14 cellular contexts compared by ENCODE assay signal in the genomic region with DNA sequence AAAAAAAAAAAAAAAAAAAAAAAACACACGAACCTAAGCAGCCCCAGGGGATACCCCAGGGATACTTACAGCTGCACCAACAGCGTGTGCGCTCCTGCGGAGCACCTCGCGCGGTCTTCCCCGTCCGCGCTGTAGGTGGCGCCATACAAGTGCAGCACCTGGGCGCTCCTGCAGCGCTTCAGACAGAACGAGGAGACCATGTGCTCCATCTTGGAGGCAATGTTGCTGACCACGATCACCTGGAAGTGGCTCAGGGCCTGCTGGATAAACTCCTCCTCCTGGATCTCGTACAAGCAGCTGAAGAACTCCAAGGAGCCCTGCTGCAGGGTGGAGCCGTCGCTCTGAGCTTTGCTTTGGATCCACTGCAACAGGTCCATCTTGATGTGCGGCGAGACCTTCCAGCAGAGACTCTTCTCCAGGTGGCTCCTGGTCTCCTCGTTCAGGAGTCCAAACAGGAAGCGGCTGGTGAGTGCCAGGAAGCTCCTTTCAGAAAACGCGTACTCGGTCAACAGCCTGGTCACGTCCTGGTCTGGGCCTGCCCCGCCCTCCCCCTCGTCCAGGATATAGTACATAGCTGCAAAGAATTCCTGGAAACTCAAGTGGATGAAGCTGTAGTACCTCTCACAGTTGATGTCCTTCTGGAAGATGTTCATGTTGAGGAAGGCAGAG. TPM values are rescaled to one million over a fixed set of nuclear protein-coding genes. Genes with fewer than 3 reads are reported as not detected.
A peak's percentile ranks its signal among the peaks of the same experiment; 100 is the strongest.
DNase-seq lines count a peak whose midpoint lies in the region; ATAC-seq, FAIRE-seq and TF ChIP-seq lines count a peak whose summit lies in the region.
"Had no signal": no experiment of that assay in that cellular context is flagged by ENCODE, and none has a peak within 500 bp of the region (broad histone marks: within the 10 kb centered on the region; RNA-seq: fewer than 3 reads in every experiment).

No MANE protein-coding gene starts in this region.

- intact Hi-C loops in HCT116 (cut with micrococcal nuclease), result loop anchor here (1.0 to 10.0 kb wide), 2 partner anchors 221 to 285 kb away; no protein-coding TSS in a partner anchor
- intact Hi-C loops in K562 (cut with micrococcal nuclease), result no loop called here
- intact Hi-C loops in esophagus squamous epithelium (cut with DNase I), result no loop called here

- no peak overlapping the region for H3K4me2 ChIP-seq in HCT116 (ENCODE audit: low read length)
- H3K4me2 ChIP-seq in K562 (ENCODE audit: insufficient read depth, low read length), result peak overlapping the region; percentile 14; the same call in 1 of the 2 replicates

- CTCF ChIA-PET in HCT116 (lab: Charles Lee), result interaction anchor here (0.7 to 4.8 kb wide), 11 partner anchors 11 to 582 kb away, joined by 3 to 60 read pairs (median 6); partner anchors contain the start of gene CNOT3
- CTCF ChIA-PET in K562 (lab: Yijun Ruan, JAX; ENCODE audit: low intra/inter-chr PET ratio), result interaction anchor here (0.6 kb wide), 1 partner anchor 206 kb away, joined by 4 read pairs; no protein-coding TSS in a partner anchor

- 0 out of 2 replicates have a peak, but pooled peaks have one; percentile 4 for TF ChIP-seq CTCF in C4-2B (conservative IDR thresholded peaks at IDR 0.05)
- peak; percentile 35 to 67 (median 63); a peak in 5 of 6 replicates for TF ChIP-seq CTCF in HCT116 (IDR thresholded peaks at IDR 0.05 in 2 of 3, conservative IDR thresholded peaks at IDR 0.05 in 1 of 3; ENCODE audit: borderline replicate concordance in 1 of 3, insufficient read depth in 1 of 3, low read depth in 2 of 3, low read length in 2 of 3)
- peak; percentile 49 to 70 (median 61); a peak in 5 of 6 replicates for TF ChIP-seq CTCF in K562 (IDR thresholded peaks at IDR 0.05 in 2 of 3, conservative IDR thresholded peaks at IDR 0.05 in 1 of 3; ENCODE audit: insufficient read depth in 2 of 3, low read depth in 1 of 3, low read length in 3 of 3)
- no peak for TF ChIP-seq CTCF in esophagus squamous epithelium (IDR thresholded peaks at IDR 0.05)

- TF ChIP-seq POLR2A in HCT116 (IDR thresholded peaks at IDR 0.05; ENCODE audit: borderline replicate concordance, extremely low read depth, insufficient read depth, insufficient read length), result no peak
- TF ChIP-seq POLR2A in K562 (conservative IDR thresholded peaks at IDR 0.05), result no peak
- no peak for TF ChIP-seq POLR2A in esophagus squamous epithelium (IDR thresholded peaks at IDR 0.05)

- in situ Hi-C loops in K562 (cut with MboI), result no loop called here

- BruUV-seq in HCT116 (replicated peaks; lab: Mats Ljungman, UMichigan), result no TSS peak
- no TSS peak for BruUV-seq in K562 (replicated peaks; lab: Mats Ljungman, UMichigan)

- no peaks in the 10 kb centered on the region for H3K9me2 ChIP-seq in HCT116 (ENCODE audit: insufficient read depth)

- H3K9me3 ChIP-seq in HCT116 (ENCODE audit: control insufficient read depth in 1 of 2, insufficient read depth in 1 of 2, low read depth in 1 of 2, low read length in 2 of 2) (no peaks in the 10 kb centered on the region), K562 (replicated peaks; ENCODE audit: control insufficient read depth, insufficient read depth, low read depth, low read length) (no peaks in the 10 kb centered on the region), esophagus squamous epithelium (no peaks in the 10 kb centered on the region)
- H3K9me3 ChIP-seq: mucosa of descending colon, sigmoid colon, vagina had no signal

- RAD21 ChIA-PET in HCT116 (lab: Charles Lee; ENCODE audit: low non-redundant PET in 1 of 2, low total read pairs in 2 of 2, uncharacterized antibody in 2 of 2, unreplicated experiment in 2 of 2), result interaction anchor here (0.6 to 2.0 kb wide), 6 partner anchors 17 to 615 kb away, joined by 3 to 11 read pairs (median 3); no protein-coding TSS in a partner anchor

- no peaks in the 10 kb centered on the region for H3K4me1 ChIP-seq in HCT116 (ENCODE audit: control insufficient read depth in 1 of 2, insufficient read depth in 2 of 2, low read length in 2 of 2)
- H3K4me1 ChIP-seq in K562 (replicated peaks in 1 of 2; ENCODE audit: control insufficient read depth in 2 of 2, insufficient read depth in 2 of 2, low read length in 2 of 2), result no peaks in the 10 kb centered on the region
- no peaks in the 10 kb centered on the region for H3K4me1 ChIP-seq in esophagus squamous epithelium
- H3K4me1 ChIP-seq: sigmoid colon, vagina had no signal

- H3K79me2 ChIP-seq in HCT116 (ENCODE audit: insufficient read depth, low read length), result no peaks in the 10 kb centered on the region
- no peaks in the 10 kb centered on the region for H3K79me2 ChIP-seq in K562 (ENCODE audit: control insufficient read depth, insufficient read depth, low read length)

- H2AFZ ChIP-seq in HCT116 (ENCODE audit: low read depth, low read length, poor library complexity, severe bottlenecking), result no peak overlapping the region
- H2AFZ ChIP-seq in K562 (ENCODE audit: low read depth, low read length), result peak overlapping the region; percentile 78; the same call in 1 of the 2 replicates

- TF ChIP-seq EP300 in K562 (IDR thresholded peaks at IDR 0.05; ENCODE audit: low read length), result no peak

- H3K9me1 ChIP-seq in K562 (ENCODE audit: control insufficient read depth, insufficient read depth, low read length), result no peaks in the 10 kb centered on the region

- 31% methylated on average over 27 of the region's 28 CpGs for WGBS in K562 (ENCODE audit: insufficient coverage, low coverage, missing lambda C conversion rate)
- 76 to 85% methylated on average over 19 to 20 of the region's 28 CpGs for WGBS in esophagus squamous epithelium, 2 donors

- DNase-seq in HCT116 (ENCODE audit: low read depth, low spot score), result no peak
- DNase-seq in K562 (ENCODE audit: extremely low read depth in 1 of 4, low spot score in 3 of 4), result peak; percentile 30 to 57 (median 50)
- DNase-seq in lung microvascular endothelial cell (ENCODE audit: low read depth in 2 of 2), result peak; percentile 51 to 78
- DNase-seq in amygdala (lab: John Stamatoyannopoulos, UW), result no peak
- no peak for DNase-seq in OCI-M2 (lab: John Stamatoyannopoulos, UW; ENCODE audit: unreplicated experiment)
- no peak for DNase-seq in esophagus squamous epithelium (lab: John Stamatoyannopoulos, UW)
- DNase-seq: activated naive CD4-positive, alpha-beta T cell treated with anti-CD3 and anti-CD28 coated beads, Interleukin-2, amount 10 ng/mL, durations not matched to agents 7 days and 5 days; effector CD4-positive, alpha-beta T cell; mucosa of descending colon; NCI-H2107; sigmoid colon had no signal

- peak; percentile 45 for TF ChIP-seq RAD21 in HCT116 (IDR thresholded peaks at IDR 0.05; ENCODE audit: low read depth)
- peak in 1 of 2 experiments; percentile 24; a peak in 1 of 4 replicates for TF ChIP-seq RAD21 in K562 (CRISPR knock-in tag; conservative IDR thresholded peaks at IDR 0.05 in 1 of 2, IDR thresholded peaks at IDR 0.05 in 1 of 2)

- H3K4me3 ChIP-seq in HCT116 (replicated peaks in 1 of 2; ENCODE audit: low read depth in 1 of 2, low read length in 2 of 2), result no peak overlapping the region
- no peak overlapping the region for H3K4me3 ChIP-seq in K562
- H3K4me3 ChIP-seq in esophagus squamous epithelium, result no peak overlapping the region
- H3K4me3 ChIP-seq: mucosa of descending colon, sigmoid colon, vagina had no signal

- H4K20me1 ChIP-seq in HCT116 (ENCODE audit: insufficient read depth) (no peaks in the 10 kb centered on the region), K562 (replicated peaks; ENCODE audit: control insufficient read depth, insufficient read depth, low read length) (no peaks in the 10 kb centered on the region)

- no peaks in the 10 kb centered on the region for H3K36me3 ChIP-seq in HCT116 (ENCODE audit: control insufficient read depth in 1 of 2, insufficient read depth in 2 of 2, low read length in 2 of 2)
- H3K36me3 ChIP-seq in K562 (ENCODE audit: control insufficient read depth, insufficient read depth, low read length), result no peaks in the 10 kb centered on the region
- no peaks in the 10 kb centered on the region for H3K36me3 ChIP-seq in esophagus squamous epithelium
- H3K36me3 ChIP-seq: sigmoid colon, vagina had no signal

- H3K27me3 ChIP-seq in HCT116 (ENCODE audit: insufficient read depth, low read length), result no peaks in the 10 kb centered on the region
- H3K27me3 ChIP-seq in K562 (ENCODE audit: control insufficient read depth in 2 of 2, insufficient read depth in 2 of 2, low read length in 2 of 2), result peaks cover 0 to 42% of the 10 kb centered on the region in 2 experiments; a peak in 3 of 5 replicates
- no peaks in the 10 kb centered on the region for H3K27me3 ChIP-seq in esophagus squamous epithelium
- H3K27me3 ChIP-seq: sigmoid colon, vagina had no signal

- peak; percentile 74 for ATAC-seq in HCT116
- peak; percentile 93 for ATAC-seq in K562
- ATAC-seq: mucosa of descending colon had no signal

- H3K9ac ChIP-seq in HCT116 (ENCODE audit: low read length) (no peak overlapping the region), K562 (ENCODE audit: insufficient read depth in 1 of 2, low read depth in 2 of 2, low read length in 2 of 2) (no peak overlapping the region)

- POLR2A ChIA-PET in HCT116 (lab: Charles Lee), result interaction anchor here (0.5 to 1.9 kb wide), 2 partner anchors 34 to 327 kb away, joined by 3 to 4 read pairs; partner anchors contain the start of gene CNOT3
- POLR2A ChIA-PET in K562 (lab: Yijun Ruan, JAX), result no interaction called here

- peak; percentile 67 for FAIRE-seq in K562 (lab: Jason Lieb, UNC)

- no peak overlapping the region for H3K27ac ChIP-seq in C4-2B
- no peak overlapping the region for H3K27ac ChIP-seq in HCT116 (ENCODE audit: low read depth, low read length)
- no peak overlapping the region for H3K27ac ChIP-seq in K562 (ENCODE audit: extremely low read depth, low read depth, low read length)
- H3K27ac ChIP-seq in esophagus squamous epithelium, result no peak overlapping the region
- H3K27ac ChIP-seq: sigmoid colon, vagina had no signal

RNA-seq across cellular contexts. Expression of gene NLRP12, which starts 14.5 kb away (rescaled TPM):
- total RNA-seq in HCT116 (2021; ENCODE audit: unreplicated experiment) (0.25 TPM), K562 (2014; rRNA removed) (not detected in 2 replicates), K562 (2014; rRNA removed; fragmentation: Illumina TruSeq; extraction: Trizol) (not detected in 2 replicates), K562 (2015; rRNA removed; fragmentation: Illumina TruSeq; extraction: Trizol) (not detected in 2 replicates), K562 (2021) (0.04 TPM in 1 of 2 replicates, not detected in the other), lung microvascular endothelial cell (0.40 and 0.44 TPM in 2 replicates), esophagus squamous epithelium (under 1 TPM in 2 of 4 donors, not detected in 2; 0.19 to 0.59 TPM)
- polyA plus RNA-seq in HCT116 (2012), result 0.26 and 0.29 TPM in 2 replicates
- total RNA-seq in K562 (2011; cell fraction: chromatin; rRNA removed; ENCODE audit: low replicate concordance), result not detected in 2 replicates
- not detected in 2 replicates for total RNA-seq in K562 (2011; cell fraction: nucleolus; rRNA removed)
- not detected in 2 replicates for total RNA-seq in K562 (2011; cell fraction: nucleoplasm; rRNA removed)
- polyA plus RNA-seq in K562 (2011; rRNA removed) (not detected in 2 replicates), K562 (2014; fragmentation: Illumina TruSeq; extraction: Trizol) (not detected in 2 replicates), K562 (2014; fragmentation: Nextera tagmentation; extraction: Ambion mirVana) (not detected), K562 (2014; rRNA removed) (0.03 TPM in 1 of 2 replicates, not detected in the other)
- polyA plus RNA-seq in K562 (2011; cell fraction: cytosol; rRNA removed), result not detected in 2 replicates
- 0.03 TPM in 1 of 2 replicates, not detected in the other for polyA plus RNA-seq in K562 (2011; cell fraction: nucleus; rRNA removed)
- 0.03 and 0.28 TPM in 2 replicates for polyA plus RNA-seq in K562 (2012)
- polyA minus RNA-seq in K562 (2011; rRNA and poly(A)+ RNA removed), result not detected in 2 replicates
- polyA minus RNA-seq in K562 (2011; cell fraction: cytosol; rRNA and poly(A)+ RNA removed), result not detected in 2 replicates
- not detected in 2 replicates for polyA minus RNA-seq in K562 (2011; cell fraction: nucleus; rRNA and poly(A)+ RNA removed)
- total RNA-seq: G401 had no signal

RNA-seq across cellular contexts. Expression of gene MYADM, which starts 58.0 kb away (rescaled TPM):
- total RNA-seq in HCT116 (2021; ENCODE audit: unreplicated experiment), result 79.6 TPM
- polyA plus RNA-seq in HCT116 (2012), result 81.0 and 102 TPM in 2 replicates
- total RNA-seq in K562 (2011; cell fraction: chromatin; rRNA removed; ENCODE audit: low replicate concordance), result 19.5 and 22.5 TPM in 2 replicates
- 18.0 and 24.3 TPM in 2 replicates for total RNA-seq in K562 (2011; cell fraction: nucleolus; rRNA removed)
- 33.9 and 53.6 TPM in 2 replicates for total RNA-seq in K562 (2011; cell fraction: nucleoplasm; rRNA removed)
- 4.5 and 14.4 TPM in 2 replicates for total RNA-seq in K562 (2014; rRNA removed)
- 6.7 and 7.1 TPM in 2 replicates for total RNA-seq in K562 (2014; rRNA removed; fragmentation: Illumina TruSeq; extraction: Trizol)
- total RNA-seq in K562 (2015; rRNA removed; fragmentation: Illumina TruSeq; extraction: Trizol), result 14.4 and 16.0 TPM in 2 replicates
- 65.5 and 70.3 TPM in 2 replicates for total RNA-seq in K562 (2021)
- 5.6 and 17.2 TPM in 2 replicates for polyA plus RNA-seq in K562 (2011; rRNA removed)
- 20.7 and 50.3 TPM in 2 replicates for polyA plus RNA-seq in K562 (2011; cell fraction: cytosol; rRNA removed)
- 12.1 and 19.9 TPM in 2 replicates for polyA plus RNA-seq in K562 (2011; cell fraction: nucleus; rRNA removed)
- polyA plus RNA-seq in K562 (2012), result 35.3 and 47.6 TPM in 2 replicates
- polyA plus RNA-seq in K562 (2014; fragmentation: Illumina TruSeq; extraction: Trizol), result 26.1 and 44.1 TPM in 2 replicates
- polyA plus RNA-seq in K562 (2014; fragmentation: Nextera tagmentation; extraction: Ambion mirVana), result 10 to 100 TPM; 10.4 to 24.8 TPM
- 18.5 and 19.5 TPM in 2 replicates for polyA plus RNA-seq in K562 (2014; rRNA removed)
- 5.0 and 5.5 TPM in 2 replicates for polyA minus RNA-seq in K562 (2011; rRNA and poly(A)+ RNA removed)
- polyA minus RNA-seq in K562 (2011; cell fraction: cytosol; rRNA and poly(A)+ RNA removed), result 24.6 and 31.3 TPM in 2 replicates
- polyA minus RNA-seq in K562 (2011; cell fraction: nucleus; rRNA and poly(A)+ RNA removed), result 3.1 and 4.2 TPM in 2 replicates
- 4.8 and 8.3 TPM in 2 replicates for total RNA-seq in lung microvascular endothelial cell
- total RNA-seq in esophagus squamous epithelium, result 10 to 100 TPM in 1 of 4 donors, 1 to 10 TPM in 3; 4.1 to 30.7 (median 7.8) TPM

Comparison
In these comparisons a context has a peak if more than half of its experiments do, and no peak if none do; other contexts are left out.
1. CTCF ChIP-seq: peak in C4-2B (single experiment), HCT116 (3 of 3) and K562 (3 of 3); none in esophagus squamous epithelium (0 of 6).
2. DNase-seq: peak in K562 (4 of 4) and lung microvascular endothelial cell (2 of 2); none in HCT116 (single experiment), amygdala (0 of 56), OCI-M2 (single experiment) and esophagus squamous epithelium (single experiment).